8 cellular contexts compared by ENCODE assay signal in genomic region chr9:5630038-5630507, GRCh38. TPM values are rescaled to one million over a fixed set of nuclear protein-coding genes. Genes with fewer than 3 reads are reported as not detected.
DNase-seq lines count a peak whose midpoint lies in the region; ATAC-seq and TF ChIP-seq lines count a peak whose summit lies in the region.

No MANE protein-coding gene starts in this region.

- ATAC-seq in GM18909 (IDR thresholded peaks at IDR 0.05; ENCODE audit: poor library complexity, unreplicated experiment): no peak

- no peak for TF ChIP-seq CTCF in spleen (IDR thresholded peaks at IDR 0.05 in 8 of 11, conservative IDR thresholded peaks at IDR 0.05 in 3 of 11)

- DNase-seq in NCI-H1694 treated with DMSO at 0.1 percent for 48 hours (lab: John Stamatoyannopoulos, UW): peak; percentile 8
- DNase-seq in NCI-H1694 (lab: John Stamatoyannopoulos, UW): no peak
- peak; percentile 47 for DNase-seq in NCI-H1105 treated with DMSO at 0.1 percent for 48 hours (lab: John Stamatoyannopoulos, UW)
- DNase-seq in amniotic stem cell (lab: John Stamatoyannopoulos, UW): peak; percentile 13
- DNase-seq in spleen: no peak
- DNase-seq in activated CD4-positive, alpha-beta T cell treated with anti-CD3 and anti-CD28 coated beads for 1 hour: no peak

- H3K4me1 ChIP-seq in spleen: peaks cover 32 to 78% (median 62%) of the 10 kb centered on the region in 6 donors

- H3K36me3 ChIP-seq in spleen: no peaks in the 10 kb centered on the region

- 1 to 4% (median 2%) methylated on average over 7 of the region's 7 CpGs for WGBS in spleen, 5 donors

- intact Hi-C loops in spleen (cut with DNase I; ENCODE audit: low total_unique reads): loop anchor here (10.0 kb wide), 1 partner anchor 195 kb away; no protein-coding TSS in a partner anchor

- H3K4me3 ChIP-seq in iPS-18c (ENCODE audit: insufficient read depth, low read depth, low read length) (peak overlapping the region; percentile 85), spleen (peak overlapping the region; percentile 76 to 97 (median 84))

- H3K27ac ChIP-seq in spleen: peak overlapping the region; percentile 95 to 99 (median 96)

- H3K9me3 ChIP-seq in iPS-18c (ENCODE audit: control insufficient read depth, insufficient read depth, low read length) (no peaks in the 10 kb centered on the region), spleen (peaks cover 0 to 4% (median 2%) of the 10 kb centered on the region in 8 donors)

- H3K27me3 ChIP-seq in spleen (replicated peaks in 1 of 7): no peaks in the 10 kb centered on the region

- TF ChIP-seq POLR2A in spleen (IDR thresholded peaks at IDR 0.05): no peak

RNA-seq across cellular contexts. Expression of gene RIC1, which starts 1.2 kb away (rescaled TPM):
- total RNA-seq in spleen: 10 to 100 TPM; 33.1 to 68.7 (median 37.2) TPM
- 1 to 10 TPM; 4.9 to 6.0 (median 5.2) TPM for polyA plus RNA-seq in spleen

Comparison
In these comparisons a context has a peak if more than half of its experiments do, and no peak if none do; other contexts are left out.
1. DNase-seq: peak in NCI-H1694 treated with DMSO at 0.1 percent for 48 hours (single experiment), NCI-H1105 treated with DMSO at 0.1 percent for 48 hours (single experiment) and amniotic stem cell (single experiment); none in NCI-H1694 (single experiment), spleen (single experiment) and activated CD4-positive, alpha-beta T cell treated with anti-CD3 and anti-CD28 coated beads for 1 hour (single experiment).